8 cellular contexts compared by ENCODE assay signal in genomic region chr11:117616979-117617378, GRCh38.
"Had no signal": no experiment of that assay in that cellular context is flagged by ENCODE, and none has a peak within 500 bp of the region (broad histone marks: within the 10 kb centered on the region; RNA-seq: fewer than 3 reads in every experiment).

No MANE protein-coding gene starts in this region.

- H3K27ac Mint-ChIP-seq: GM23338, HFFc6, IgD-negative memory B cell had no signal

- DNase-seq: H7, HFFc6, KG1 had no signal

- H3K9me3 Mint-ChIP-seq: HFFc6 had no signal

- H3K4me1 Mint-ChIP-seq: IgD-negative memory B cell had no signal

- ATAC-seq: GM23338, HCT116 had no signal

- H3K4me1 ChIP-seq: HAP-1 had no signal

- H2AFZ ChIP-seq: GM23338 had no signal

- H3K4me3 Mint-ChIP-seq: GM23338, HFFc6, IgD-negative memory B cell had no signal

- FAIRE-seq: HTR-8/SVneo had no signal

- H3K4me3 ChIP-seq: GM23338, HAP-1 had no signal

- H3K36me3 ChIP-seq: HAP-1 had no signal

- H3K4me2 ChIP-seq: GM23338 had no signal
